ENCODE assay signal across 15 cellular contexts in the genomic region with DNA sequence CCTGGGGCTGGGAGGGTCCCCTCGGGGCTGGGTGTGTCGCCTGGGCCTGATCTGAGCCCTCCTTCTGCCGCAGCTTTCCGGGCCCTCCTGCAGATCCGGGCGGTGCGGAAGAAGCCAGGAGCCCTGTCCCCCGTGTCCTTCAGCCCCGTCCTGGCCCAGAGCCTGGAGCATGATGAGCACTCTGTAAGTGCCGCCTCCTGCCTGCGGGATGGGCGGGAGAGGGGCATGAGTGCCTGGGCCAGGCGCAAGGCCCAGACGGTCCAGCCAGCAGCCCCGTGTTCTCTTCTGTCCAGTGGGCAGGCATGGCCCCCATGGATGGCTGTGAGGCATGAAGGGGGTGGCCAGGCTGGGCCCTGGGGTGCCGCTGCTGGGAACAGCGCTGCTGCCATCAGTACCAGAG. TPM values are rescaled to one million over a fixed set of nuclear protein-coding genes. Genes with fewer than 3 reads are reported as not detected.
A peak's percentile ranks its signal among the peaks of the same experiment; 100 is the strongest.
DNase-seq lines count a peak whose midpoint lies in the region; ATAC-seq and TF ChIP-seq lines count a peak whose summit lies in the region.
"Had no signal": no experiment of that assay in that cellular context is flagged by ENCODE, and none has a peak within 500 bp of the region (broad histone marks: within the 10 kb centered on the region; RNA-seq: fewer than 3 reads in every experiment).

No MANE protein-coding gene starts in this region.

- no peak overlapping the region for H3K27ac Mint-ChIP-seq in activated T-cell treated with anti-CD3 and anti-CD28 coated beads, Interleukin-2, amount 50 U/mL, for 72 hours
- peak overlapping the region in 5 of 6 donors; percentile 64 to 96 (median 91) for H3K27ac Mint-ChIP-seq in immature natural killer cell

- WGBS in testis, 2 donors, result 32 to 45% methylated on average over 4 to 17 of the region's 17 CpGs

- TF ChIP-seq CTCF in testis (IDR thresholded peaks at IDR 0.05), result no peak

- no peak for TF ChIP-seq POLR2A in testis (IDR thresholded peaks at IDR 0.05)

- H3K9me3 Mint-ChIP-seq in activated T-cell treated with anti-CD3 and anti-CD28 coated beads, Interleukin-2, amount 50 U/mL, for 72 hours, result no peaks in the 10 kb centered on the region
- no peaks in the 10 kb centered on the region for H3K9me3 Mint-ChIP-seq in immature natural killer cell
- H3K9me3 Mint-ChIP-seq: IgD-negative memory B cell had no signal

- peaks cover 33% of the 10 kb centered on the region for H3K4me1 ChIP-seq in testis
- H3K4me1 ChIP-seq: pancreas had no signal

- intact Hi-C loops in testis (cut with DNase I; ENCODE audit: low total_unique reads), result no loop called here

- no peak overlapping the region for H3K4me3 ChIP-seq in testis
- H3K4me3 ChIP-seq: pancreas had no signal

- peaks cover 5 to 9% of the 10 kb centered on the region in 2 donors for H3K36me3 Mint-ChIP-seq in activated T-cell treated with anti-CD3 and anti-CD28 coated beads, Interleukin-2, amount 50 U/mL, for 72 hours (ENCODE audit: insufficient read depth in 2 of 2)
- peaks cover 0 to 7% (median 4%) of the 10 kb centered on the region in 3 donors for H3K36me3 Mint-ChIP-seq in immature natural killer cell

- DNase-seq in activated T-cell treated with anti-CD3 and anti-CD28 coated beads, Interleukin-2, amount 50 U/mL, for 72 hours, result no peak
- no peak for DNase-seq in activated T-cell treated with anti-CD3 and anti-CD28 coated beads, Interleukin-2, amount 50 U/mL, for 1 hour
- DNase-seq in immature natural killer cell (no peak), testis (no peak)
- DNase-seq: activated CD4-positive, alpha-beta T cell treated with anti-CD3 and anti-CD28 coated beads, Interleukin-2, amount 50 U/mL, for 48 hours; mesendoderm; NCI-H1436; NCI-H446; OCI-M1 had no signal

- H3K9me3 ChIP-seq in testis, result no peaks in the 10 kb centered on the region
- H3K9me3 ChIP-seq: pancreas had no signal

- H3K4me1 Mint-ChIP-seq in activated T-cell treated with anti-CD3 and anti-CD28 coated beads, Interleukin-2, amount 50 U/mL, for 72 hours (ENCODE audit: low read depth), result peaks cover 35% of the 10 kb centered on the region
- peaks cover 20 to 21% of the 10 kb centered on the region in 2 donors for H3K4me1 Mint-ChIP-seq in immature natural killer cell
- H3K4me1 Mint-ChIP-seq: IgD-negative memory B cell had no signal

- no peak for ATAC-seq in activated T-cell treated with anti-CD3 and anti-CD28 coated beads, Interleukin-2, amount 50 U/mL, for 72 hours (replicated peaks in 1 of 2)
- ATAC-seq in GM18870 (IDR thresholded peaks at IDR 0.05; ENCODE audit: unreplicated experiment), result no peak
- ATAC-seq in HG02970 (IDR thresholded peaks at IDR 0.05; ENCODE audit: low FRiP score, unreplicated experiment), result no peak
- ATAC-seq: esophagus mucosa, pancreas had no signal

- no peaks in the 10 kb centered on the region for H3K36me3 ChIP-seq in testis (ENCODE audit: low read depth, missing control alignments)

- H3K27ac ChIP-seq in testis, result peak overlapping the region; percentile 55 to 82
- H3K27ac ChIP-seq: pancreas had no signal

- peak overlapping the region; percentile 82 to 86 for H3K4me3 Mint-ChIP-seq in activated T-cell treated with anti-CD3 and anti-CD28 coated beads, Interleukin-2, amount 50 U/mL, for 72 hours
- H3K4me3 Mint-ChIP-seq in immature natural killer cell, result no peak overlapping the region
- H3K4me3 Mint-ChIP-seq: IgD-negative memory B cell had no signal

- H3K27me3 ChIP-seq in testis, result no peaks in the 10 kb centered on the region
- H3K27me3 ChIP-seq: pancreas had no signal

- no peaks in the 10 kb centered on the region for H3K27me3 Mint-ChIP-seq in activated T-cell treated with anti-CD3 and anti-CD28 coated beads, Interleukin-2, amount 50 U/mL, for 72 hours (ENCODE audit: low read depth)
- peaks cover 3 to 14% (median 7%) of the 10 kb centered on the region in 3 donors for H3K27me3 Mint-ChIP-seq in immature natural killer cell (ENCODE audit: low read depth in 3 of 3)
- H3K27me3 Mint-ChIP-seq: activated naive CD8-positive, alpha-beta T cell; IgD-negative memory B cell had no signal

RNA-seq across cellular contexts. Expression of a gene that starts 16.0 kb away (rescaled TPM):
- 10 to 100 TPM; 22.8 to 28.0 TPM for total RNA-seq in activated T-cell treated with anti-CD3 and anti-CD28 coated beads, Interleukin-2, amount 50 U/mL, for 72 hours
- polyA plus RNA-seq in immature natural killer cell (100 to 1,000 TPM in 1 of 3 donors, 10 to 100 TPM in 2; 86.5 to 125 (median 99.6) TPM), testis (ENCODE audit: insufficient read depth, low read depth, low replicate concordance) (34.3 TPM)
- 10 to 100 TPM; 33.6 to 48.6 TPM for total RNA-seq in testis

RNA-seq across cellular contexts. Expression of a gene that starts 52.8 kb away (rescaled TPM):
- total RNA-seq in activated T-cell treated with anti-CD3 and anti-CD28 coated beads, Interleukin-2, amount 50 U/mL, for 72 hours, result 100 to 1,000 TPM; 107 to 116 TPM
- polyA plus RNA-seq in immature natural killer cell (10 to 100 TPM in 1 of 3 donors, 1 to 10 TPM in 2; 2.3 to 13.2 (median 3.5) TPM), testis (ENCODE audit: insufficient read depth, low read depth, low replicate concordance) (34.7 TPM)
- 10 to 100 TPM; 89.7 to 91.1 TPM for total RNA-seq in testis

RNA-seq across cellular contexts. Expression of a gene that starts 56.7 kb away (rescaled TPM):
- 10 to 100 TPM; 18.0 to 20.6 TPM for total RNA-seq in activated T-cell treated with anti-CD3 and anti-CD28 coated beads, Interleukin-2, amount 50 U/mL, for 72 hours
- polyA plus RNA-seq in immature natural killer cell (1 to 10 TPM; 1.4 to 6.4 (median 2.6) TPM), testis (ENCODE audit: insufficient read depth, low read depth, low replicate concordance) (18.6 TPM)
- total RNA-seq in testis, result 10 to 100 TPM; 40.4 to 40.6 TPM

RNA-seq across cellular contexts. Expression of a gene that starts 56.9 kb away (rescaled TPM):
- under 1 TPM in 1 of 2 donors, not detected in 1; 0.48 TPM for total RNA-seq in activated T-cell treated with anti-CD3 and anti-CD28 coated beads, Interleukin-2, amount 50 U/mL, for 72 hours
- polyA plus RNA-seq in immature natural killer cell (under 1 TPM in 2 of 3 donors, not detected in 1; 0.15 to 0.22 TPM), testis (ENCODE audit: insufficient read depth, low read depth, low replicate concordance) (238 TPM)
- total RNA-seq in testis, result 10 to 100 TPM; 61.6 to 70.0 TPM

Comparison
In these comparisons a context has a peak if more than half of its experiments do, and no peak if none do; other contexts are left out.
1. H3K4me3 Mint-ChIP-seq: peak in activated T-cell treated with anti-CD3 and anti-CD28 coated beads, Interleukin-2, amount 50 U/mL, for 72 hours (2 of 2); none in immature natural killer cell (0 of 5).